Comparison of ENCODE assay signal across 1 cellular context in the genomic region with DNA sequence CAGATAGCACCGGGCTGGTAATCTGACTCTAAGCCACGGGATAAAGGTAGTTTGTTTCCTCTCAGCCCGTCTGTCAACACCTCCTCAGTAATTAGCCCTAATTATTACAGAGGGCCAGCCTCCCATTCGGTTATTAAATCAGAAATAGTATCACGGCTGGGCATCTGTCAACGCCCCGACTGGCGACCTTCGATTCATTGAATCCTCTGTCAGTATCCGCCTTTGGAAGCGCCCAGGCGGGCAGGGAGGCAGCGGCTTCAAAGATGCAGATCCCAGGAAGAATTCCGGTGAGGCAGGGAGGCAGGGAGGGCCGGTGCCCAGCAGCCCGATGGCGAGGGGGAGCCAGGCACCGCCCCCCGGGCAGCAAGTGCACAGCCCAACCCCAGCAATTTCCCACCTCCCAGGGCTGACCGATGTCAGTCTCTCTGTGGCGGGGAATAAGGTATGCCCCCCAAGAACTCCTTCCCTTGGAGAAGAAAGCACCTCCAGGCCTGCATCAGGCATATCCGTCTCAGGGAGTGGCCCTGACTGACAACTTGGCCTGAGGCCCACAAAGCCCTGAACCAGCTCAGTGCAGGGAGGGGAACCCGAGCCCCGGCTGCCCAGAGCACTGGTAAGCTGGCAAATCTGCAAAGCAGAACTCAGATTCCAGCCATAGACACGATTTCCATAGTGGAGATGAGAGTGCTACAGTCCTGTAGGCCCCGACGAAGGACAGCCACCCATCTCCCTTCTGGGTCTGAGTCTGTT.
TF ChIP-seq lines count a peak whose summit lies in the region.

No MANE protein-coding gene starts in this region.

TF ChIP-seq in HEK293, 187 proteins besides CTCF, POLR2A, EP300 and RAD21 (continued from another document):
- 0 out of 2 replicates have a peak, but pooled peaks have one; percentile 8 for TF ChIP-seq TSHZ1 (tag by site-specific recombination; IDR thresholded peaks at IDR 0.05; ENCODE audit: borderline replicate concordance)
- 0 out of 2 replicates have a peak, but pooled peaks have one; percentile 51 for TF ChIP-seq ZBTB8A (tag by site-specific recombination; IDR thresholded peaks at IDR 0.05)
- TF ChIP-seq, protein P1, sequence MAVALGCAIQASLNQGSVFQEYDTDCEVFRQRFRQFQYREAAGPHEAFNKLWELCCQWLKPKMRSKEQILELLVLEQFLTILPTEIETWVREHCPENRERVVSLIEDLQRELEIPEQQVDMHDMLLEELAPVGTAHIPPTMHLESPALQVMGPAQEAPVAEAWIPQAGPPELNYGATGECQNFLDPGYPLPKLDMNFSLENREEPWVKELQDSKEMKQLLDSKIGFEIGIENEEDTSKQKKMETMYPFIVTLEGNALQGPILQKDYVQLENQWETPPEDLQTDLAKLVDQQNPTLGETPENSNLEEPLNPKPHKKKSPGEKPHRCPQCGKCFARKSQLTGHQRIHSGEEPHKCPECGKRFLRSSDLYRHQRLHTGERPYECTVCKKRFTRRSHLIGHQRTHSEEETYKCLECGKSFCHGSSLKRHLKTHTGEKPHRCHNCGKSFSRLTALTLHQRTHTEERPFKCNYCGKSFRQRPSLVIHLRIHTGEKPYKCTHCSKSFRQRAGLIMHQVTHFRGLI (tag by site-specific recombination; IDR thresholded peaks at IDR 0.05), result 0 out of 2 replicates have a peak, but pooled peaks have one; percentile 29
- peak; percentile 96 for TF ChIP-seq WT1 (tag by site-specific recombination; IDR thresholded peaks at IDR 0.05)
- peak; percentile 91 for TF ChIP-seq SP7 (tag by site-specific recombination; IDR thresholded peaks at IDR 0.05)
- no peak for TF ChIP-seq ZNF677 (tag by site-specific recombination; IDR thresholded peaks at IDR 0.05)
- TF ChIP-seq SP2 (tag by site-specific recombination; IDR thresholded peaks at IDR 0.05), result 0 out of 2 replicates have a peak, but pooled peaks have one; percentile 6
